26 cellular contexts compared by ENCODE assay signal in genomic region chrX:38311743-38312142, GRCh38. TPM values are rescaled to one million over a fixed set of nuclear protein-coding genes. Genes with fewer than 3 reads are reported as not detected.
"Had no signal": no experiment of that assay in that cellular context is flagged by ENCODE, and none has a peak within 500 bp of the region (broad histone marks: within the 10 kb centered on the region; RNA-seq: fewer than 3 reads in every experiment).

No MANE protein-coding gene starts in this region.

- H3K27ac Mint-ChIP-seq: activated naive CD4-positive, alpha-beta T cell treated with anti-CD3 and anti-CD28 coated beads for 36 hours; activated naive CD8-positive, alpha-beta T cell treated with anti-CD3 and anti-CD28 coated beads, Interleukin-2, amount 10 ng/mL, durations not matched to agents 7 days and 5 days; brain; nephron; stimulated activated naive CD8-positive, alpha-beta T cell treated with anti-CD3 and anti-CD28 coated beads, Interleukin-15, Interleukin-2, amounts not matched to agents 100 ng/mL and 50 ng/mL, for 24 hours had no signal

- H3K36me3 ChIP-seq: ovary, prostate gland had no signal

- H3K9me3 Mint-ChIP-seq: activated naive CD4-positive, alpha-beta T cell treated with anti-CD3 and anti-CD28 coated beads for 36 hours; activated naive CD8-positive, alpha-beta T cell treated with anti-CD3 and anti-CD28 coated beads, Interleukin-2, amount 10 ng/mL, durations not matched to agents 7 days and 5 days; nephron; stimulated activated naive CD8-positive, alpha-beta T cell treated with anti-CD3 and anti-CD28 coated beads, Interleukin-15, Interleukin-2, amounts not matched to agents 100 ng/mL and 50 ng/mL, for 24 hours had no signal

- H3K4me3 ChIP-seq: left ventricle myocardium inferior, ovary, prostate gland, tibial artery had no signal

- FAIRE-seq: frontal cortex had no signal

- H3K9me3 ChIP-seq: left ventricle myocardium inferior, neutrophil, ovary, prostate gland, tibial artery had no signal

- H3K27ac ChIP-seq: left ventricle myocardium inferior, neutrophil, ovary, prostate gland, tibial artery had no signal

- H3K27me3 ChIP-seq: neutrophil, ovary, tibial artery had no signal

- H3K4me1 Mint-ChIP-seq: activated naive CD8-positive, alpha-beta T cell treated with anti-CD3 and anti-CD28 coated beads, Interleukin-2, amount 10 ng/mL, durations not matched to agents 7 days and 5 days; brain; nephron had no signal

- H3K4me1 ChIP-seq: left ventricle myocardium inferior, prostate gland, tibial artery had no signal

- H3K36me3 Mint-ChIP-seq: activated naive CD8-positive, alpha-beta T cell treated with anti-CD3 and anti-CD28 coated beads, Interleukin-2, amount 10 ng/mL, durations not matched to agents 7 days and 5 days had no signal

- DNase-seq: activated CD4-positive, alpha-beta T cell treated with anti-CD3 and anti-CD28 coated beads for 4 hours; activated CD4-positive, alpha-beta T cell treated with anti-CD3 and anti-CD28 coated beads, Interleukin-2, amount 50 U/mL, for 48 hours; activated CD4-positive, CD25-positive, alpha-beta regulatory T cell; activated naive CD4-positive, alpha-beta T cell treated with anti-CD3 and anti-CD28 coated beads for 36 hours; activated naive CD8-positive, alpha-beta T cell treated with anti-CD3 and anti-CD28 coated beads, Interleukin-2, amount 10 ng/mL, durations not matched to agents 7 days and 5 days; activated T-cell treated with anti-CD3 and anti-CD28 coated beads, Interleukin-2, amount 50 U/mL, for 48 hours; caudate nucleus; effector CD8-positive, alpha-beta T cell; hippocampal formation; left ventricle myocardium inferior; midbrain; ovary; stimulated activated CD4-positive, alpha-beta T cell treated with anti-CD3 and anti-CD28 coated beads, Interleukin-12 subunit alpha, Interleukin-12 subunit beta, amount 100 ng/mL, for 4 hours; substantia nigra; T-helper 2 cell; tibial artery had no signal

- H3K4me3 Mint-ChIP-seq: activated naive CD4-positive, alpha-beta T cell treated with anti-CD3 and anti-CD28 coated beads for 36 hours; activated naive CD8-positive, alpha-beta T cell treated with anti-CD3 and anti-CD28 coated beads, Interleukin-2, amount 10 ng/mL, durations not matched to agents 7 days and 5 days; brain; nephron; stimulated activated naive CD8-positive, alpha-beta T cell treated with anti-CD3 and anti-CD28 coated beads, Interleukin-15, Interleukin-2, amounts not matched to agents 100 ng/mL and 50 ng/mL, for 24 hours had no signal

- H3K27me3 Mint-ChIP-seq: activated naive CD8-positive, alpha-beta T cell treated with anti-CD3 and anti-CD28 coated beads, Interleukin-2, amount 10 ng/mL, durations not matched to agents 7 days and 5 days; stimulated activated naive CD8-positive, alpha-beta T cell treated with anti-CD3 and anti-CD28 coated beads, Interleukin-15, Interleukin-2, amounts not matched to agents 100 ng/mL and 50 ng/mL, for 24 hours had no signal

RNA-seq across cellular contexts. Expression of gene OTC, which starts 40.7 kb away (rescaled TPM):
- total RNA-seq: activated CD8-positive, alpha-beta memory T cell treated with anti-CD3 and anti-CD28 coated beads for 36 hours; activated naive CD4-positive, alpha-beta T cell treated with anti-CD3 and anti-CD28 coated beads for 36 hours; activated naive CD8-positive, alpha-beta T cell treated with anti-CD3 and anti-CD28 coated beads, Interleukin-2, amount 10 ng/mL, durations not matched to agents 7 days and 5 days; esophagus mucosa; skeletal muscle tissue; ureter had no signal
